1 cellular context compared by ENCODE assay signal in genomic region chrX:15334561-15334960, GRCh38.
TF ChIP-seq lines count a peak whose summit lies in the region.

No MANE protein-coding gene starts in this region.

TF ChIP-seq in GM12878, 131 proteins besides CTCF, POLR2A, EP300 and RAD21:
- no peak for TF ChIP-seq MTA2 (IDR thresholded peaks at IDR 0.05; ENCODE audit: low read depth)
